Comparison of ENCODE assay signal across 21 cellular contexts in genomic region chr10:60281331-60281730, GRCh38.
A peak's percentile ranks its signal among the peaks of the same experiment; 100 is the strongest.
DNase-seq lines count a peak whose midpoint lies in the region; ATAC-seq and TF ChIP-seq lines count a peak whose summit lies in the region.
"Had no signal": no experiment of that assay in that cellular context is flagged by ENCODE, and none has a peak within 500 bp of the region (broad histone marks: within the 10 kb centered on the region; RNA-seq: fewer than 3 reads in every experiment).

No MANE protein-coding gene starts in this region.

- in situ Hi-C loops in Caki2 (cut with HindIII; ENCODE audit: low pct_unique_long_range_greater_than_20kb, low sequenced_read_pairs): no loop called here

- no peaks in the 10 kb centered on the region for H3K9me3 ChIP-seq in RWPE2 (ENCODE audit: severe bottlenecking)

- DNase-seq in Caki2 (ENCODE audit: low read depth) (peak; percentile 70), RWPE2 (ENCODE audit: low spot score) (no peak), fibroblast of peridontal ligament (ENCODE audit: extremely low read depth) (peak; percentile 80), myocyte (ENCODE audit: low read depth) (peak; percentile 88), 8988T (no peak)
- DNase-seq: activated B cell treated with CpG ODN at 0.5 μM for 24 hours; activated CD4-positive, alpha-beta memory T cell treated with anti-CD3 and anti-CD28 coated beads, Interleukin-2, amount 10 ng/mL, durations not matched to agents 7 days and 5 days; activated T-cell treated with anti-CD3 and anti-CD28 coated beads, Interleukin-2, amount 50 U/mL, for 1 hour; AML-193; brain microvascular endothelial cell; effector CD8-positive, alpha-beta T cell; head of caudate nucleus; islet precursor cell; midbrain; NCI-H510A treated with DMSO at 0.1 percent for 48 hours; SIG-M5; stimulated activated naive CD8-positive, alpha-beta T cell treated with anti-CD3 and anti-CD28 coated beads, Interleukin-15, Interleukin-2, amounts not matched to agents 100 U/mL and 50 U/mL, for 24 hours had no signal

- H3K27ac ChIP-seq in RWPE2 (ENCODE audit: poor library complexity, severe bottlenecking): peak overlapping the region; percentile 77

- H3K27me3 ChIP-seq in RWPE2 (ENCODE audit: insufficient read depth, poor library complexity, severe bottlenecking): no peaks in the 10 kb centered on the region
- H3K27me3 ChIP-seq: brain microvascular endothelial cell had no signal

- ATAC-seq in RWPE2 (ENCODE audit: low read depth) (peak; percentile 60; the same call in 2 of the 3 replicates), HG02840 (IDR thresholded peaks at IDR 0.05; ENCODE audit: low FRiP score, unreplicated experiment) (no peak), GM21423 (IDR thresholded peaks at IDR 0.05; ENCODE audit: unreplicated experiment) (no peak), GM21717 (IDR thresholded peaks at IDR 0.05; ENCODE audit: unreplicated experiment) (no peak)
- ATAC-seq: activated naive CD4-positive, alpha-beta T cell treated with anti-CD3 and anti-CD28 coated beads, Interleukin-2, amount 50 U/mL, for 72 hours; stimulated activated naive CD8-positive, alpha-beta T cell treated with anti-CD3 and anti-CD28 coated beads, Interleukin-15, Interleukin-2, amounts not matched to agents 100 U/mL and 50 U/mL, for 24 hours had no signal

- no peak overlapping the region for H3K4me3 ChIP-seq in RWPE2 (ENCODE audit: severe bottlenecking)

- H3K4me1 ChIP-seq in RWPE2 (ENCODE audit: insufficient read depth, poor library complexity, severe bottlenecking): peaks cover 29% of the 10 kb centered on the region

- H3K36me3 ChIP-seq in RWPE2 (ENCODE audit: low read depth): no peaks in the 10 kb centered on the region
- H3K36me3 ChIP-seq: brain microvascular endothelial cell had no signal

- TF ChIP-seq CTCF in RWPE2 (IDR thresholded peaks at IDR 0.05; ENCODE audit: poor library complexity, severe bottlenecking): no peak

Comparison
In these comparisons a context has a peak if more than half of its experiments do, and no peak if none do; other contexts are left out.
1. DNase-seq: peak in Caki2 (single experiment), fibroblast of peridontal ligament (single experiment) and myocyte (single experiment); none in RWPE2 (single experiment) and 8988T (single experiment).